ENCODE assay signal across 1 cellular context in the genomic region with DNA sequence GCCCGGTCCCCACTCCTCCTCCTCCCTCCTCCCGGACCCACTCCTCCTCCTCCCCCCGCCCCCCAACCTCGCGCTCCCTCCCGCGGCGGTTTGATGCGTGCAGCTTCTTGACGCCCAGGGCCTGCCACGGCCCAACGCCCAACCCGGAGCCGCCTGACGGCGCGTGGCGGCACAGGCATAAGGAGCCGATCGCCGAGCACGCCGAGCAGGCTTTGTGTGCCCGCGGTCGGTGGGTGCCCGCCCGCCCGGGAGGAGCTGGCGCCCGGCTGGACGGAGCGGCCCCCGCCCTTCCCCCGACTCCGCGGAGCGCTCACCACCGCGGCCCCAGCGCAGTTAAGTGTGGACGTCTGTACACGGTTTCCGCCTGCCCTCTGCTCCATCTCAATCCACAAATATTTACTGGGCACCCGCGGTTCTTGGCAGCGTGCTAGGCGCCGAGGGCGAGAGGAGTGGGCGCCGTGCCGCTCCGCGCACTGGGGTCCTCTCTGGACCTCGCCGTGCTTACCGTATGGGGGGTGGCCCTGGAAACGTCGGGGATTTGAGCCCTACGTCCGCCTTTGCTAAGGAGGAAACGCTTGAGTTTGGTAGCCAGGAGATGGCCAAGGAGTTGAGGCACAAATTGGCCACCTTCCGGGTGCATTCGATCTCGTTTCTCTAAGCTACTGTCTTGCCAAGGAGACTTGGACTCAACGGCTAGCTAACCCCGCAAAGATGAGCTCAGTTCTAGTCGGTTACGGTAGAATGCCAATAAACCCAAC.
TF ChIP-seq lines count a peak whose summit lies in the region.

No MANE protein-coding gene starts in this region.

TF ChIP-seq in K562, 482 proteins besides CTCF, POLR2A, EP300 and RAD21 (continues in another document):
- TF ChIP-seq, protein P1, sequence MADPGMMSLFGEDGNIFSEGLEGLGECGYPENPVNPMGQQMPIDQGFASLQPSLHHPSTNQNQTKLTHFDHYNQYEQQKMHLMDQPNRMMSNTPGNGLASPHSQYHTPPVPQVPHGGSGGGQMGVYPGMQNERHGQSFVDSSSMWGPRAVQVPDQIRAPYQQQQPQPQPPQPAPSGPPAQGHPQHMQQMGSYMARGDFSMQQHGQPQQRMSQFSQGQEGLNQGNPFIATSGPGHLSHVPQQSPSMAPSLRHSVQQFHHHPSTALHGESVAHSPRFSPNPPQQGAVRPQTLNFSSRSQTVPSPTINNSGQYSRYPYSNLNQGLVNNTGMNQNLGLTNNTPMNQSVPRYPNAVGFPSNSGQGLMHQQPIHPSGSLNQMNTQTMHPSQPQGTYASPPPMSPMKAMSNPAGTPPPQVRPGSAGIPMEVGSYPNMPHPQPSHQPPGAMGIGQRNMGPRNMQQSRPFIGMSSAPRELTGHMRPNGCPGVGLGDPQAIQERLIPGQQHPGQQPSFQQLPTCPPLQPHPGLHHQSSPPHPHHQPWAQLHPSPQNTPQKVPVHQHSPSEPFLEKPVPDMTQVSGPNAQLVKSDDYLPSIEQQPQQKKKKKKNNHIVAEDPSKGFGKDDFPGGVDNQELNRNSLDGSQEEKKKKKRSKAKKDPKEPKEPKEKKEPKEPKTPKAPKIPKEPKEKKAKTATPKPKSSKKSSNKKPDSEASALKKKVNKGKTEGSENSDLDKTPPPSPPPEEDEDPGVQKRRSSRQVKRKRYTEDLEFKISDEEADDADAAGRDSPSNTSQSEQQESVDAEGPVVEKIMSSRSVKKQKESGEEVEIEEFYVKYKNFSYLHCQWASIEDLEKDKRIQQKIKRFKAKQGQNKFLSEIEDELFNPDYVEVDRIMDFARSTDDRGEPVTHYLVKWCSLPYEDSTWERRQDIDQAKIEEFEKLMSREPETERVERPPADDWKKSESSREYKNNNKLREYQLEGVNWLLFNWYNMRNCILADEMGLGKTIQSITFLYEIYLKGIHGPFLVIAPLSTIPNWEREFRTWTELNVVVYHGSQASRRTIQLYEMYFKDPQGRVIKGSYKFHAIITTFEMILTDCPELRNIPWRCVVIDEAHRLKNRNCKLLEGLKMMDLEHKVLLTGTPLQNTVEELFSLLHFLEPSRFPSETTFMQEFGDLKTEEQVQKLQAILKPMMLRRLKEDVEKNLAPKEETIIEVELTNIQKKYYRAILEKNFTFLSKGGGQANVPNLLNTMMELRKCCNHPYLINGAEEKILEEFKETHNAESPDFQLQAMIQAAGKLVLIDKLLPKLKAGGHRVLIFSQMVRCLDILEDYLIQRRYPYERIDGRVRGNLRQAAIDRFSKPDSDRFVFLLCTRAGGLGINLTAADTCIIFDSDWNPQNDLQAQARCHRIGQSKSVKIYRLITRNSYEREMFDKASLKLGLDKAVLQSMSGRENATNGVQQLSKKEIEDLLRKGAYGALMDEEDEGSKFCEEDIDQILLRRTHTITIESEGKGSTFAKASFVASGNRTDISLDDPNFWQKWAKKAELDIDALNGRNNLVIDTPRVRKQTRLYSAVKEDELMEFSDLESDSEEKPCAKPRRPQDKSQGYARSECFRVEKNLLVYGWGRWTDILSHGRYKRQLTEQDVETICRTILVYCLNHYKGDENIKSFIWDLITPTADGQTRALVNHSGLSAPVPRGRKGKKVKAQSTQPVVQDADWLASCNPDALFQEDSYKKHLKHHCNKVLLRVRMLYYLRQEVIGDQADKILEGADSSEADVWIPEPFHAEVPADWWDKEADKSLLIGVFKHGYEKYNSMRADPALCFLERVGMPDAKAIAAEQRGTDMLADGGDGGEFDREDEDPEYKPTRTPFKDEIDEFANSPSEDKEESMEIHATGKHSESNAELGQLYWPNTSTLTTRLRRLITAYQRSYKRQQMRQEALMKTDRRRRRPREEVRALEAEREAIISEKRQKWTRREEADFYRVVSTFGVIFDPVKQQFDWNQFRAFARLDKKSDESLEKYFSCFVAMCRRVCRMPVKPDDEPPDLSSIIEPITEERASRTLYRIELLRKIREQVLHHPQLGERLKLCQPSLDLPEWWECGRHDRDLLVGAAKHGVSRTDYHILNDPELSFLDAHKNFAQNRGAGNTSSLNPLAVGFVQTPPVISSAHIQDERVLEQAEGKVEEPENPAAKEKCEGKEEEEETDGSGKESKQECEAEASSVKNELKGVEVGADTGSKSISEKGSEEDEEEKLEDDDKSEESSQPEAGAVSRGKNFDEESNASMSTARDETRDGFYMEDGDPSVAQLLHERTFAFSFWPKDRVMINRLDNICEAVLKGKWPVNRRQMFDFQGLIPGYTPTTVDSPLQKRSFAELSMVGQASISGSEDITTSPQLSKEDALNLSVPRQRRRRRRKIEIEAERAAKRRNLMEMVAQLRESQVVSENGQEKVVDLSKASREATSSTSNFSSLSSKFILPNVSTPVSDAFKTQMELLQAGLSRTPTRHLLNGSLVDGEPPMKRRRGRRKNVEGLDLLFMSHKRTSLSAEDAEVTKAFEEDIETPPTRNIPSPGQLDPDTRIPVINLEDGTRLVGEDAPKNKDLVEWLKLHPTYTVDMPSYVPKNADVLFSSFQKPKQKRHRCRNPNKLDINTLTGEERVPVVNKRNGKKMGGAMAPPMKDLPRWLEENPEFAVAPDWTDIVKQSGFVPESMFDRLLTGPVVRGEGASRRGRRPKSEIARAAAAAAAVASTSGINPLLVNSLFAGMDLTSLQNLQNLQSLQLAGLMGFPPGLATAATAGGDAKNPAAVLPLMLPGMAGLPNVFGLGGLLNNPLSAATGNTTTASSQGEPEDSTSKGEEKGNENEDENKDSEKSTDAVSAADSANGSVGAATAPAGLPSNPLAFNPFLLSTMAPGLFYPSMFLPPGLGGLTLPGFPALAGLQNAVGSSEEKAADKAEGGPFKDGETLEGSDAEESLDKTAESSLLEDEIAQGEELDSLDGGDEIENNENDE (IDR thresholded peaks at IDR 0.05; ENCODE audit: low read depth, low read length): no peak
- TF ChIP-seq MEF2D (tag; conservative IDR thresholded peaks at IDR 0.05; ENCODE audit: low read depth) (no peak), PHF8 (IDR thresholded peaks at IDR 0.05; ENCODE audit: borderline replicate concordance, low read length) (peak; percentile 48; the same call in 1 of the 2 replicates), FOS (IDR thresholded peaks at IDR 0.05; ENCODE audit: extremely low read depth, insufficient read length) (no peak), BCL6 (CRISPR knock-in tag; IDR thresholded peaks at IDR 0.05) (no peak), ESRRA (IDR thresholded peaks at IDR 0.05; ENCODE audit: borderline replicate concordance, low read depth) (no peak), ZNF584 (CRISPR knock-in tag; IDR thresholded peaks at IDR 0.05; ENCODE audit: low read depth) (no peak), DMBX1 (CRISPR knock-in tag; IDR thresholded peaks at IDR 0.05; ENCODE audit: borderline replicate concordance) (no peak), ZNF436 (CRISPR knock-in tag; IDR thresholded peaks at IDR 0.05) (no peak), MAFF (IDR thresholded peaks at IDR 0.05; ENCODE audit: low read length) (no peak), ZNF57 (CRISPR knock-in tag; IDR thresholded peaks at IDR 0.05) (no peak), TCF3 (CRISPR knock-in tag; IDR thresholded peaks at IDR 0.05) (no peak), ZBED1 (IDR thresholded peaks at IDR 0.05) (no peak), NCOA1 (IDR thresholded peaks at IDR 0.05; ENCODE audit: low read depth) (no peak), POLR2H (tag; IDR thresholded peaks at IDR 0.05; ENCODE audit: low read depth) (0 out of 2 replicates have a peak, but pooled peaks have one; percentile 20), ZNF699 (CRISPR knock-in tag; IDR thresholded peaks at IDR 0.05; ENCODE audit: insufficient replicate concordance) (no peak), CHCHD3 (CRISPR knock-in tag; IDR thresholded peaks at IDR 0.05) (no peak), POLR2AphosphoS5 (IDR thresholded peaks at IDR 0.05; ENCODE audit: control insufficient read depth, insufficient read depth, low read depth, low read length) (peak; percentile 42; the same call in 1 of the 2 replicates), GTF2E2 (tag; IDR thresholded peaks at IDR 0.05) (no peak), MYBL2 (IDR thresholded peaks at IDR 0.05; ENCODE audit: low read depth) (no peak), MYBL2 (CRISPR knock-in tag; IDR thresholded peaks at IDR 0.05; ENCODE audit: borderline replicate concordance) (no peak), TAF15 (IDR thresholded peaks at IDR 0.05; ENCODE audit: low read depth, low read length) (no peak), COPS2 (conservative IDR thresholded peaks at IDR 0.05) (no peak), RB1 (IDR thresholded peaks at IDR 0.05; ENCODE audit: low read depth) (peak; percentile 85), IRF2 (CRISPR knock-in tag; IDR thresholded peaks at IDR 0.05) (no peak), NFE2 (IDR thresholded peaks at IDR 0.05; ENCODE audit: low read depth) (no peak), ZNF24 (IDR thresholded peaks at IDR 0.05) (no peak), CHD2 (IDR thresholded peaks at IDR 0.05; ENCODE audit: low read depth, low read length) (peak; percentile 53), FUS (optimal IDR thresholded peaks at IDR 0.05; ENCODE audit: low read depth, low read length) (no peak), TAF1 (IDR thresholded peaks at IDR 0.05; ENCODE audit: control insufficient read depth, extremely low read depth, insufficient read depth, low read length, severe bottlenecking) (peak; percentile 82), ZSCAN32 (CRISPR knock-in tag; IDR thresholded peaks at IDR 0.05) (no peak), NCOA6 (IDR thresholded peaks at IDR 0.05) (no peak), ADNP (tag; IDR thresholded peaks at IDR 0.05) (no peak), ZNF347 (CRISPR knock-in tag; IDR thresholded peaks at IDR 0.05; ENCODE audit: low read depth) (no peak), TARDBP (IDR thresholded peaks at IDR 0.05) (peak; percentile 71; the same call in 1 of the 2 replicates), ZNF445 (CRISPR knock-in tag; IDR thresholded peaks at IDR 0.05; ENCODE audit: low read depth) (no peak), ZC3H4 (CRISPR knock-in tag; IDR thresholded peaks at IDR 0.05; ENCODE audit: borderline replicate concordance) (peak; percentile 45; the same call in 1 of the 2 replicates), RUNX1 (IDR thresholded peaks at IDR 0.05; ENCODE audit: low read depth) (no peak)
- TF ChIP-seq, protein P2, sequence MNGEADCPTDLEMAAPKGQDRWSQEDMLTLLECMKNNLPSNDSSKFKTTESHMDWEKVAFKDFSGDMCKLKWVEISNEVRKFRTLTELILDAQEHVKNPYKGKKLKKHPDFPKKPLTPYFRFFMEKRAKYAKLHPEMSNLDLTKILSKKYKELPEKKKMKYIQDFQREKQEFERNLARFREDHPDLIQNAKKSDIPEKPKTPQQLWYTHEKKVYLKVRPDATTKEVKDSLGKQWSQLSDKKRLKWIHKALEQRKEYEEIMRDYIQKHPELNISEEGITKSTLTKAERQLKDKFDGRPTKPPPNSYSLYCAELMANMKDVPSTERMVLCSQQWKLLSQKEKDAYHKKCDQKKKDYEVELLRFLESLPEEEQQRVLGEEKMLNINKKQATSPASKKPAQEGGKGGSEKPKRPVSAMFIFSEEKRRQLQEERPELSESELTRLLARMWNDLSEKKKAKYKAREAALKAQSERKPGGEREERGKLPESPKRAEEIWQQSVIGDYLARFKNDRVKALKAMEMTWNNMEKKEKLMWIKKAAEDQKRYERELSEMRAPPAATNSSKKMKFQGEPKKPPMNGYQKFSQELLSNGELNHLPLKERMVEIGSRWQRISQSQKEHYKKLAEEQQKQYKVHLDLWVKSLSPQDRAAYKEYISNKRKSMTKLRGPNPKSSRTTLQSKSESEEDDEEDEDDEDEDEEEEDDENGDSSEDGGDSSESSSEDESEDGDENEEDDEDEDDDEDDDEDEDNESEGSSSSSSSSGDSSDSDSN (IDR thresholded peaks at IDR 0.05; ENCODE audit: borderline replicate concordance in 1 of 2, low read depth in 2 of 2, low read length in 2 of 2): no peak
- TF ChIP-seq, protein P3, sequence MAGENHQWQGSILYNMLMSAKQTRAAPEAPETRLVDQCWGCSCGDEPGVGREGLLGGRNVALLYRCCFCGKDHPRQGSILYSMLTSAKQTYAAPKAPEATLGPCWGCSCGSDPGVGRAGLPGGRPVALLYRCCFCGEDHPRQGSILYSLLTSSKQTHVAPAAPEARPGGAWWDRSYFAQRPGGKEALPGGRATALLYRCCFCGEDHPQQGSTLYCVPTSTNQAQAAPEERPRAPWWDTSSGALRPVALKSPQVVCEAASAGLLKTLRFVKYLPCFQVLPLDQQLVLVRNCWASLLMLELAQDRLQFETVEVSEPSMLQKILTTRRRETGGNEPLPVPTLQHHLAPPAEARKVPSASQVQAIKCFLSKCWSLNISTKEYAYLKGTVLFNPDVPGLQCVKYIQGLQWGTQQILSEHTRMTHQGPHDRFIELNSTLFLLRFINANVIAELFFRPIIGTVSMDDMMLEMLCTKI (IDR thresholded peaks at IDR 0.05; ENCODE audit: partially characterized antibody): no peak
- TF ChIP-seq, protein P4, sequence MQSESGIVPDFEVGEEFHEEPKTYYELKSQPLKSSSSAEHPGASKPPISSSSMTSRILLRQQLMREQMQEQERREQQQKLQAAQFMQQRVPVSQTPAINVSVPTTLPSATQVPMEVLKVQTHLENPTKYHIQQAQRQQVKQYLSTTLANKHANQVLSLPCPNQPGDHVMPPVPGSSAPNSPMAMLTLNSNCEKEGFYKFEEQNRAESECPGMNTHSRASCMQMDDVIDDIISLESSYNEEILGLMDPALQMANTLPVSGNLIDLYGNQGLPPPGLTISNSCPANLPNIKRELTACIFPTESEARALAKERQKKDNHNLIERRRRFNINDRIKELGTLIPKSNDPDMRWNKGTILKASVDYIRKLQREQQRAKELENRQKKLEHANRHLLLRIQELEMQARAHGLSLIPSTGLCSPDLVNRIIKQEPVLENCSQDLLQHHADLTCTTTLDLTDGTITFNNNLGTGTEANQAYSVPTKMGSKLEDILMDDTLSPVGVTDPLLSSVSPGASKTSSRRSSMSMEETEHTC (IDR thresholded peaks at IDR 0.05): no peak
- TF ChIP-seq, protein P5, sequence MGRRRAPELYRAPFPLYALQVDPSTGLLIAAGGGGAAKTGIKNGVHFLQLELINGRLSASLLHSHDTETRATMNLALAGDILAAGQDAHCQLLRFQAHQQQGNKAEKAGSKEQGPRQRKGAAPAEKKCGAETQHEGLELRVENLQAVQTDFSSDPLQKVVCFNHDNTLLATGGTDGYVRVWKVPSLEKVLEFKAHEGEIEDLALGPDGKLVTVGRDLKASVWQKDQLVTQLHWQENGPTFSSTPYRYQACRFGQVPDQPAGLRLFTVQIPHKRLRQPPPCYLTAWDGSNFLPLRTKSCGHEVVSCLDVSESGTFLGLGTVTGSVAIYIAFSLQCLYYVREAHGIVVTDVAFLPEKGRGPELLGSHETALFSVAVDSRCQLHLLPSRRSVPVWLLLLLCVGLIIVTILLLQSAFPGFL (CRISPR knock-in tag; IDR thresholded peaks at IDR 0.05): no peak
- TF ChIP-seq, protein P6, sequence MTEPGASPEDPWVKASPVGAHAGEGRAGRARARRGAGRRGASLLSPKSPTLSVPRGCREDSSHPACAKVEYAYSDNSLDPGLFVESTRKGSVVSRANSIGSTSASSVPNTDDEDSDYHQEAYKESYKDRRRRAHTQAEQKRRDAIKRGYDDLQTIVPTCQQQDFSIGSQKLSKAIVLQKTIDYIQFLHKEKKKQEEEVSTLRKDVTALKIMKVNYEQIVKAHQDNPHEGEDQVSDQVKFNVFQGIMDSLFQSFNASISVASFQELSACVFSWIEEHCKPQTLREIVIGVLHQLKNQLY (CRISPR knock-in tag; conservative IDR thresholded peaks at IDR 0.05): no peak
